ENCODE assay signal across 8 cellular contexts in genomic region chr9:35829764-35830096, GRCh38. TPM values are rescaled to one million over a fixed set of nuclear protein-coding genes. Genes with fewer than 3 reads are reported as not detected.
DNase-seq lines count a peak whose midpoint lies in the region; ATAC-seq, FAIRE-seq and TF ChIP-seq lines count a peak whose summit lies in the region.

No MANE protein-coding gene starts in this region.

- POLR2A ChIA-PET in HEK293 (lab: Yijun Ruan, JAX), result no interaction called here
- POLR2A ChIA-PET in WTC11 (lab: Charles Lee), result no interaction called here

- peaks cover 24% of the 10 kb centered on the region for H3K4me1 Mint-ChIP-seq in WTC11

- H3K4me3 Mint-ChIP-seq in WTC11, result peak overlapping the region; percentile 73

- H3K27ac ChIP-seq in HEK293 (ENCODE audit: extremely low read depth, low read depth, low read length) (peak overlapping the region; percentile 34; the same call in 1 of the 2 replicates), hepatocyte (peak overlapping the region; percentile 94), smooth muscle cell (ENCODE audit: low read depth) (peak overlapping the region; percentile 85)

- no peaks in the 10 kb centered on the region for H4K20me1 ChIP-seq in hepatocyte (ENCODE audit: insufficient read depth, poor library complexity, severe bottlenecking)
- no peaks in the 10 kb centered on the region for H4K20me1 ChIP-seq in smooth muscle cell (ENCODE audit: low read depth)

- WGBS in hepatocyte (ENCODE audit: low lambda C conversion rate, missing lambda C conversion rate), result 45% methylated on average over 2 of the region's 2 CpGs
- WGBS in smooth muscle cell (ENCODE audit: low lambda C conversion rate), result 52% methylated on average over 2 of the region's 2 CpGs

- peaks cover 7% of the 10 kb centered on the region for H3F3A ChIP-seq in smooth muscle cell (ENCODE audit: low read depth)

- FAIRE-seq in HTR-8/SVneo (lab: Jason Lieb, UNC), result no peak

- no peaks in the 10 kb centered on the region for H3K9me2 ChIP-seq in hepatocyte (replicated peaks; ENCODE audit: insufficient read depth)

- no peaks in the 10 kb centered on the region for H3K36me3 Mint-ChIP-seq in WTC11

- H3K9ac ChIP-seq in smooth muscle cell (ENCODE audit: low read depth), result peak overlapping the region; percentile 91

- H3K27ac Mint-ChIP-seq in WTC11, result peak overlapping the region; percentile 38; the same call in 1 of the 2 replicates

- peaks cover 4% of the 10 kb centered on the region; the same call in 1 of the 2 replicates for H3K4me1 ChIP-seq in HEK293 (ENCODE audit: control insufficient read depth, insufficient read depth, low read length)
- peaks cover 44% of the 10 kb centered on the region for H3K4me1 ChIP-seq in hepatocyte (ENCODE audit: insufficient read depth)
- H3K4me1 ChIP-seq in smooth muscle cell (ENCODE audit: low read depth), result peaks cover 8% of the 10 kb centered on the region

- peak overlapping the region; percentile 94 for H3K4me2 ChIP-seq in hepatocyte
- H3K4me2 ChIP-seq in smooth muscle cell, result peak overlapping the region; percentile 99

- H3K79me2 ChIP-seq in hepatocyte (peaks cover 27% of the 10 kb centered on the region), smooth muscle cell (ENCODE audit: low read depth) (peaks cover 9% of the 10 kb centered on the region)

- no peaks in the 10 kb centered on the region for H3K9me3 ChIP-seq in HEK293 (ENCODE audit: control insufficient read depth, insufficient read depth, low read depth, low read length)
- no peaks in the 10 kb centered on the region for H3K9me3 ChIP-seq in hepatocyte (ENCODE audit: low read depth)
- H3K9me3 ChIP-seq in smooth muscle cell (replicated peaks; ENCODE audit: low read depth), result no peaks in the 10 kb centered on the region

- no peaks in the 10 kb centered on the region for H3K27me3 ChIP-seq in hepatocyte
- H3K27me3 ChIP-seq in smooth muscle cell (ENCODE audit: low read depth), result no peaks in the 10 kb centered on the region

- ATAC-seq in WTC11, result no peak
- no peak for ATAC-seq in GM21515 (IDR thresholded peaks at IDR 0.05; ENCODE audit: unreplicated experiment)

- H3K4me3 ChIP-seq in HEK293 (ENCODE audit: low read depth, low read length) (peak overlapping the region; percentile 59), hepatocyte (peak overlapping the region; percentile 46), smooth muscle cell (peak overlapping the region; percentile 97)

- CTCF ChIA-PET in HEK293 (lab: Yijun Ruan, JAX), result interaction anchor here (0.5 to 0.7 kb wide), 3 partner anchors 16 to 1069 kb away, joined by 3 to 5 read pairs (median 3); no protein-coding TSS in a partner anchor
- CTCF ChIA-PET in WTC11 (lab: Charles Lee), result interaction anchor here (1.8 to 2.7 kb wide), 5 partner anchors 16 to 81 kb away, joined by 7 to 22 read pairs (median 8); no protein-coding TSS in a partner anchor

- peaks cover 2% of the 10 kb centered on the region; the same call in 1 of the 2 replicates for H3K27me3 Mint-ChIP-seq in WTC11 (ENCODE audit: low read depth)

- DNase-seq in WTC11 (ENCODE audit: low spot score) (no peak), hepatocyte (ENCODE audit: low spot score) (no peak), smooth muscle cell (lab: John Stamatoyannopoulos, UW; ENCODE audit: unreplicated experiment) (no peak), NCI-H2081 treated with DMSO at 0.1 percent for 48 hours (lab: John Stamatoyannopoulos, UW) (no peak), NOMO-1 (lab: John Stamatoyannopoulos, UW; ENCODE audit: unreplicated experiment in 2 of 2) (no peak), HTR-8/SVneo (ENCODE audit: insufficient read length, low spot score) (no peak)

- H3K9me3 Mint-ChIP-seq in WTC11, result no peaks in the 10 kb centered on the region

- H3K36me3 ChIP-seq in HEK293 (ENCODE audit: control insufficient read depth in 2 of 2, insufficient read depth in 1 of 2, low read length in 2 of 2) (peaks cover 0 to 4% of the 10 kb centered on the region in 2 experiments; a peak in 1 of 3 replicates), hepatocyte (replicated peaks; ENCODE audit: insufficient read depth, low read depth) (no peaks in the 10 kb centered on the region), smooth muscle cell (ENCODE audit: low read depth) (no peaks in the 10 kb centered on the region)

- TF ChIP-seq CTCF in HEK293 (tag by site-specific recombination; IDR thresholded peaks at IDR 0.05) (no peak), WTC11 (IDR thresholded peaks at IDR 0.05) (no peak), hepatocyte (IDR thresholded peaks at IDR 0.05; ENCODE audit: poor library complexity) (no peak), smooth muscle cell (IDR thresholded peaks at IDR 0.05; ENCODE audit: borderline replicate concordance, insufficient read depth, poor library complexity, severe bottlenecking) (no peak)

- H2AFZ ChIP-seq in hepatocyte (peak overlapping the region; percentile 96), smooth muscle cell (ENCODE audit: low read depth) (peak overlapping the region; percentile 99)

TF ChIP-seq in HEK293, 187 proteins besides CTCF, POLR2A, EP300 and RAD21 (continues in another document):
- no peak for TF ChIP-seq ZNF843 (tag by site-specific recombination; IDR thresholded peaks at IDR 0.05)
- peak; percentile 7; the same call in 1 of the 2 replicates for TF ChIP-seq ZNF341 (tag by site-specific recombination; IDR thresholded peaks at IDR 0.05; ENCODE audit: low read depth)
- TF ChIP-seq SP2 (tag by site-specific recombination; IDR thresholded peaks at IDR 0.05), result 0 out of 2 replicates have a peak, but pooled peaks have one; percentile 0
- TF ChIP-seq ZBTB20 (tag by site-specific recombination; IDR thresholded peaks at IDR 0.05), result peak; percentile 49; the same call in 1 of the 2 replicates
- no peak for TF ChIP-seq GLI2 (tag by site-specific recombination; IDR thresholded peaks at IDR 0.05; ENCODE audit: borderline replicate concordance, low read depth)
- TF ChIP-seq MEIS1 (CRISPR knock-in tag; IDR thresholded peaks at IDR 0.05; ENCODE audit: borderline replicate concordance), result no peak
- TF ChIP-seq ZBTB17 (tag by site-specific recombination; IDR thresholded peaks at IDR 0.05), result peak; percentile 27; the same call in 1 of the 2 replicates

TF ChIP-seq in WTC11, 78 proteins besides CTCF, POLR2A, EP300 and RAD21 (continues in another document):
- no peak for TF ChIP-seq ZNF317 (CRISPR knock-in tag; IDR thresholded peaks at IDR 0.05; ENCODE audit: borderline replicate concordance, low read depth)
- no peak for TF ChIP-seq NR3C1 (CRISPR knock-in tag; conservative IDR thresholded peaks at IDR 0.05; ENCODE audit: low read depth)
- TF ChIP-seq ZBTB21 (CRISPR knock-in tag; IDR thresholded peaks at IDR 0.05; ENCODE audit: borderline replicate concordance), result no peak
- TF ChIP-seq ZNF512 (CRISPR knock-in tag; IDR thresholded peaks at IDR 0.05; ENCODE audit: borderline replicate concordance), result no peak
- TF ChIP-seq ELF4 (CRISPR knock-in tag; IDR thresholded peaks at IDR 0.05; ENCODE audit: low read depth), result no peak

RNA-seq across cellular contexts. Expression of gene TMEM8B, which starts 0.7 kb away (rescaled TPM):
- 9.5 to 10.8 TPM (median 10.2 TPM) in 3 replicates for total RNA-seq in WTC11 (2021)
- total RNA-seq in hepatocyte, result 7.5 and 12.3 TPM in 2 replicates
- polyA plus RNA-seq in hepatocyte, result 13.4 and 14.6 TPM in 2 replicates
- total RNA-seq in smooth muscle cell, result 4.5 and 4.9 TPM in 2 replicates
- polyA plus RNA-seq in smooth muscle cell, result 12.4 and 18.7 TPM in 2 replicates

RNA-seq across cellular contexts. Expression of gene FAM221B, which starts 1.2 kb away (rescaled TPM):
- total RNA-seq in WTC11 (2021) (0.11 TPM in 1 of 3 replicates, not detected in the others), hepatocyte (not detected in 2 replicates), smooth muscle cell (not detected in 2 replicates)
- polyA plus RNA-seq in hepatocyte (0.26 TPM in 1 of 2 replicates, not detected in the other), smooth muscle cell (not detected in 2 replicates)

RNA-seq across cellular contexts. Expression of gene HINT2, which starts 14.9 kb away (rescaled TPM):
- total RNA-seq in WTC11 (2021) (33.6 to 42.7 TPM (median 42.1 TPM) in 3 replicates), hepatocyte (31.9 and 45.7 TPM in 2 replicates), smooth muscle cell (7.7 and 20.4 TPM in 2 replicates)
- polyA plus RNA-seq in hepatocyte (81.4 and 87.3 TPM in 2 replicates), smooth muscle cell (66.7 and 67.8 TPM in 2 replicates)

RNA-seq across cellular contexts. Expression of gene SPAG8, which starts 17.7 kb away (rescaled TPM):
- total RNA-seq in WTC11 (2021) (0.16 to 0.72 TPM (median 0.50 TPM) in 3 replicates), hepatocyte (0.10 and 1.4 TPM in 2 replicates), smooth muscle cell (0.85 TPM in 1 of 2 replicates, not detected in the other)
- polyA plus RNA-seq in hepatocyte (0.55 and 0.63 TPM in 2 replicates), smooth muscle cell (0.44 and 1.2 TPM in 2 replicates)

RNA-seq across cellular contexts. Expression of gene NPR2, which starts 38.3 kb away (rescaled TPM):
- total RNA-seq in WTC11 (2021) (10.1 to 14.1 TPM (median 12.6 TPM) in 3 replicates), hepatocyte (12.8 and 13.9 TPM in 2 replicates), smooth muscle cell (19.4 and 24.8 TPM in 2 replicates)
- polyA plus RNA-seq in hepatocyte (12.2 and 14.4 TPM in 2 replicates), smooth muscle cell (16.4 and 20.1 TPM in 2 replicates)

Comparison
In these comparisons a context has a peak if more than half of its experiments do, and no peak if none do; other contexts are left out.
1. H3K27ac ChIP-seq: peak in every context shown above with its lines; median percentile 94 in hepatocyte; 85 in smooth muscle cell; 34 in HEK293.
2. H3K4me3 ChIP-seq: peak in every context shown above with its lines; median percentile 97 in smooth muscle cell; 59 in HEK293; 46 in hepatocyte.